In the genomic region with DNA sequence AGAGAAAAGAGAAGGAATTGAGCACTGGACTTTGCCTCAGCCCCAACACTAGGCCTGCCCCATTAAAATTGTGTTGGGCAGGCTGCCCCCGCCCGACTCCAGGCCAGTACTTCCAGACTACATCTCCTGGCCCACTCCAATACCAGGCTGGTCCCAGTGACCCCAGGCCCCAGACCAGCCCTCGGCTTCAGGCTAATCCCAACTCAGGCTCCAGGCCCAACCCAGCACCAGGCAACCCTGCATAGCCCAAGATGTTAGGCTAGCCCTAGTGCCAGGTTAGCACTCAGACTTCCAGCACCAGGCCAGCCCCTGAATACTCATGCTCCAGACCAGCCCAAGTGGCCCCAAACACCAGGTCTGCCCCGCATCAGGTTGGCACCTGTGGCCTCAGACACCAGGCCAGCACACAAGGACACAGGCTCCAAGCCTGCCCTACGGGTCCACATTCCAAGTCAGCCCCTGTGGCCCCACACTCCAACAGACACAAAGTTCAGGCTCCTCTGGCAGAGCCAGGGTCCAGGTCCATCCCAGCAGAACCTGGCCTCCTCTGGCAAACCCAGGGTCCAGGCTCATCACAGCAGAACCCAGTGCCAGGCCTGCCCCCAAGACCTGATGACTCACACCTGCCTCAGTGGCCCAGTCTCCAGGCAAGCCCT, we compare ENCODE assay signal across 18 cellular contexts. TPM values are rescaled to one million over a fixed set of nuclear protein-coding genes. Genes with fewer than 3 reads are reported as not detected.
DNase-seq lines count a peak whose midpoint lies in the region; ATAC-seq and TF ChIP-seq lines count a peak whose summit lies in the region.
"Had no signal": no experiment of that assay in that cellular context is flagged by ENCODE, and none has a peak within 500 bp of the region (broad histone marks: within the 10 kb centered on the region; RNA-seq: fewer than 3 reads in every experiment).

No MANE protein-coding gene starts in this region.

- no peak for DNase-seq in CD4-positive, CD25-positive, alpha-beta regulatory T cell
- no peak for DNase-seq in memory B cell (ENCODE audit: low spot score in 2 of 2)
- no peak for DNase-seq in stimulated activated effector memory CD8-positive, alpha-beta T cell treated with anti-CD3 and anti-CD28 coated beads, Interleukin-12 subunit alpha, Interleukin-12 subunit beta, amount 100 ng/mL, for 72 hours (ENCODE audit: low spot score in 2 of 2)
- DNase-seq in globus pallidus (ENCODE audit: low spot score) = no peak
- no peak for DNase-seq in tibial artery
- DNase-seq: DMS53, H7, MM.1S, NCI-H1048, NCI-H1417, NCI-H1694, NCI-H2029 treated with DMSO at 0.1 percent for 48 hours, NCI-H526 treated with DMSO at 0.1 percent for 48 hours, RPMI8226, SHP77 had no signal

- no peak overlapping the region for H3K27ac ChIP-seq in CD4-positive, CD25-positive, alpha-beta regulatory T cell (ENCODE audit: insufficient read depth, low read length, poor library complexity, severe bottlenecking)
- no peak overlapping the region for H3K27ac ChIP-seq in tibial artery
- H3K27ac ChIP-seq: KMS-11 had no signal

- H3K27me3 Mint-ChIP-seq in CD4-positive, CD25-positive, alpha-beta regulatory T cell = no peaks in the 10 kb centered on the region
- no peaks in the 10 kb centered on the region for H3K27me3 Mint-ChIP-seq in activated T-helper 17 cell treated with anti-CD3 and anti-CD28 coated beads, Interleukin-2, amount 50 U/mL, for 72 hours
- no peaks in the 10 kb centered on the region for H3K27me3 Mint-ChIP-seq in memory B cell

- no peaks in the 10 kb centered on the region for H3K27me3 ChIP-seq in CD4-positive, CD25-positive, alpha-beta regulatory T cell (ENCODE audit: control insufficient read depth, insufficient read depth, low read length)
- no peaks in the 10 kb centered on the region for H3K27me3 ChIP-seq in tibial artery

- H3K9me3 ChIP-seq in CD4-positive, CD25-positive, alpha-beta regulatory T cell (ENCODE audit: control insufficient read depth in 2 of 2, low read length in 2 of 2) = peaks cover 12 to 13% of the 10 kb centered on the region in 2 experiments
- peaks cover 0 to 10% (median 0%) of the 10 kb centered on the region in 3 donors for H3K9me3 ChIP-seq in tibial artery

- no peak overlapping the region for H3K4me3 ChIP-seq in CD4-positive, CD25-positive, alpha-beta regulatory T cell (ENCODE audit: low read depth, low read length)
- H3K4me3 ChIP-seq in tibial artery = no peak overlapping the region

- H3K4me1 ChIP-seq in CD4-positive, CD25-positive, alpha-beta regulatory T cell (ENCODE audit: control insufficient read depth, insufficient read depth, low read length, poor library complexity, severe bottlenecking) = no peaks in the 10 kb centered on the region
- H3K4me1 ChIP-seq in tibial artery = no peaks in the 10 kb centered on the region

- intact Hi-C loops in tibial artery (cut with DNase I; ENCODE audit: low total_unique reads) = no loop called here

- TF ChIP-seq CTCF in tibial artery (IDR thresholded peaks at IDR 0.05) = no peak

- H3K4me3 Mint-ChIP-seq in CD4-positive, CD25-positive, alpha-beta regulatory T cell = no peak overlapping the region
- H3K4me3 Mint-ChIP-seq in activated T-helper 17 cell treated with anti-CD3 and anti-CD28 coated beads, Interleukin-2, amount 50 U/mL, for 72 hours = no peak overlapping the region
- H3K4me3 Mint-ChIP-seq in memory B cell = no peak overlapping the region
- no peak overlapping the region for H3K4me3 Mint-ChIP-seq in stimulated activated effector memory CD8-positive, alpha-beta T cell treated with anti-CD3 and anti-CD28 coated beads, Interleukin-12 subunit alpha, Interleukin-12 subunit beta, amount 100 ng/mL, for 72 hours

- H3K36me3 Mint-ChIP-seq in CD4-positive, CD25-positive, alpha-beta regulatory T cell = peaks cover 56% of the 10 kb centered on the region
- H3K36me3 Mint-ChIP-seq in activated T-helper 17 cell treated with anti-CD3 and anti-CD28 coated beads, Interleukin-2, amount 50 U/mL, for 72 hours (ENCODE audit: low read depth) = peaks cover 92% of the 10 kb centered on the region
- peaks cover 52% of the 10 kb centered on the region for H3K36me3 Mint-ChIP-seq in memory B cell
- H3K36me3 Mint-ChIP-seq in stimulated activated effector memory CD8-positive, alpha-beta T cell treated with anti-CD3 and anti-CD28 coated beads, Interleukin-12 subunit alpha, Interleukin-12 subunit beta, amount 100 ng/mL, for 72 hours = peaks cover 68% of the 10 kb centered on the region

- H3K9me3 Mint-ChIP-seq in CD4-positive, CD25-positive, alpha-beta regulatory T cell = peaks cover 0 to 16% (median 3%) of the 10 kb centered on the region in 7 donors
- H3K9me3 Mint-ChIP-seq in activated T-helper 17 cell treated with anti-CD3 and anti-CD28 coated beads, Interleukin-2, amount 50 U/mL, for 72 hours = peaks cover 10% of the 10 kb centered on the region
- H3K9me3 Mint-ChIP-seq in memory B cell = peaks cover 13% of the 10 kb centered on the region
- peaks cover 11% of the 10 kb centered on the region for H3K9me3 Mint-ChIP-seq in stimulated activated effector memory CD8-positive, alpha-beta T cell treated with anti-CD3 and anti-CD28 coated beads, Interleukin-12 subunit alpha, Interleukin-12 subunit beta, amount 100 ng/mL, for 72 hours

- peaks cover 5 to 35% (median 23%) of the 10 kb centered on the region in 4 donors for H3K4me1 Mint-ChIP-seq in CD4-positive, CD25-positive, alpha-beta regulatory T cell
- peaks cover 10% of the 10 kb centered on the region for H3K4me1 Mint-ChIP-seq in activated T-helper 17 cell treated with anti-CD3 and anti-CD28 coated beads, Interleukin-2, amount 50 U/mL, for 72 hours
- peaks cover 13% of the 10 kb centered on the region for H3K4me1 Mint-ChIP-seq in memory B cell
- H3K4me1 Mint-ChIP-seq in stimulated activated effector memory CD8-positive, alpha-beta T cell treated with anti-CD3 and anti-CD28 coated beads, Interleukin-12 subunit alpha, Interleukin-12 subunit beta, amount 100 ng/mL, for 72 hours = peaks cover 29% of the 10 kb centered on the region

- no peak for ATAC-seq in CD4-positive, CD25-positive, alpha-beta regulatory T cell (ENCODE audit: low read depth in 2 of 2)
- ATAC-seq in activated T-helper 17 cell treated with anti-CD3 and anti-CD28 coated beads, Interleukin-2, amount 50 U/mL, for 72 hours (replicated peaks) = no peak
- no peak for ATAC-seq in memory B cell (ENCODE audit: low read depth)
- ATAC-seq in stimulated activated effector memory CD8-positive, alpha-beta T cell treated with anti-CD3 and anti-CD28 coated beads, Interleukin-12 subunit alpha, Interleukin-12 subunit beta, amount 100 ng/mL, for 72 hours = peak; percentile 11
- ATAC-seq in HG02571 (IDR thresholded peaks at IDR 0.05; ENCODE audit: unreplicated experiment) = no peak

- peak overlapping the region in 2 of 3 donors; percentile 70 to 72 for H3K27ac Mint-ChIP-seq in CD4-positive, CD25-positive, alpha-beta regulatory T cell
- H3K27ac Mint-ChIP-seq in activated T-helper 17 cell treated with anti-CD3 and anti-CD28 coated beads, Interleukin-2, amount 50 U/mL, for 72 hours = peak overlapping the region; percentile 5
- peak overlapping the region; percentile 40 for H3K27ac Mint-ChIP-seq in memory B cell
- H3K27ac Mint-ChIP-seq in stimulated activated effector memory CD8-positive, alpha-beta T cell treated with anti-CD3 and anti-CD28 coated beads, Interleukin-12 subunit alpha, Interleukin-12 subunit beta, amount 100 ng/mL, for 72 hours = no peak overlapping the region

- H3K36me3 ChIP-seq in CD4-positive, CD25-positive, alpha-beta regulatory T cell (ENCODE audit: control insufficient read depth, insufficient read depth, low read length) = peaks cover 76% of the 10 kb centered on the region
- peaks cover 30 to 67% (median 47%) of the 10 kb centered on the region in 3 donors for H3K36me3 ChIP-seq in tibial artery

RNA-seq across cellular contexts. Expression of a gene that starts 20.3 kb away (rescaled TPM):
- 68.2 TPM for total RNA-seq in CD4-positive, CD25-positive, alpha-beta regulatory T cell
- polyA plus RNA-seq in CD4-positive, CD25-positive, alpha-beta regulatory T cell = 10 to 100 TPM; 23.2 to 47.9 (median 31.0) TPM
- 10 to 100 TPM; 33.7 to 36.3 TPM for total RNA-seq in activated T-helper 17 cell treated with anti-CD3 and anti-CD28 coated beads, Interleukin-2, amount 50 U/mL, for 72 hours

RNA-seq across cellular contexts. Expression of a gene that starts 20.3 kb away (rescaled TPM):
- 6.9 TPM for total RNA-seq in CD4-positive, CD25-positive, alpha-beta regulatory T cell
- polyA plus RNA-seq in CD4-positive, CD25-positive, alpha-beta regulatory T cell = 1 to 10 TPM; 4.4 to 5.0 (median 4.7) TPM
- 10 to 100 TPM in 1 of 2 donors, 1 to 10 TPM in 1; 9.2 to 12.9 TPM for total RNA-seq in activated T-helper 17 cell treated with anti-CD3 and anti-CD28 coated beads, Interleukin-2, amount 50 U/mL, for 72 hours

RNA-seq across cellular contexts. Expression of a gene that starts 36.6 kb away (rescaled TPM):
- 15.5 TPM for total RNA-seq in CD4-positive, CD25-positive, alpha-beta regulatory T cell
- 10 to 100 TPM; 29.6 to 47.4 (median 35.5) TPM for polyA plus RNA-seq in CD4-positive, CD25-positive, alpha-beta regulatory T cell
- total RNA-seq in activated T-helper 17 cell treated with anti-CD3 and anti-CD28 coated beads, Interleukin-2, amount 50 U/mL, for 72 hours = 10 to 100 TPM; 33.3 to 51.6 TPM
